In the genomic region with DNA sequence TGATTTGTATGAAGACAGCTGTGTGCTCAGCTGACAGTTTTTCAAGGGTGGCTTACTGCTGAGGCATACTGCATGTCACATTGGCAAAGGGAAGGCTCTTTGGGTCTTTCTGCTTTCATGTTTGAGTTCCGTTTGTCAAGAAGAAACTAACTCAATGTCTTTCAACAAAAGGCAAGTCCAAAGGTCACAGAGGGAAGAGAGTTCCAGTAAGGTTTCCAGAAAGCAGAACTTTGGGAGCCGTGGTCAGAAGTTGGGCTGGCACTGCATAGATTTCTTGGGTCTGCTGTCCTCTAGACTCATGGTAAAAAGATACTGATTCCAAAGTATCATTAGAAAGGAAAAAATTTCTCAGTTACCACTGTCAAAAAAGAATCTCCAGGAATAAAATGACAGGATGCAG, we compare ENCODE assay signal across 25 cellular contexts. TPM values are rescaled to one million over a fixed set of nuclear protein-coding genes. Genes with fewer than 3 reads are reported as not detected.
"Had no signal": no experiment of that assay in that cellular context is flagged by ENCODE, and none has a peak within 500 bp of the region (broad histone marks: within the 10 kb centered on the region; RNA-seq: fewer than 3 reads in every experiment).

No MANE protein-coding gene starts in this region.

- H3K27ac Mint-ChIP-seq: natural killer cell treated with Interleukin-12 subunit alpha and Interleukin-12 subunit beta and Interleukin-15 and Interleukin-18, amount 100 ng/mL, for 72 hours; neural progenitor cell; progenitor cell of endocrine pancreas; stimulated activated effector memory CD8-positive, alpha-beta T cell treated with anti-CD3 and anti-CD28 coated beads, Interleukin-12 subunit alpha, Interleukin-12 subunit beta, amount 100 ng/mL, for 72 hours; stimulated activated naive CD8-positive, alpha-beta T cell treated with anti-CD3 and anti-CD28 coated beads, Interleukin-15, Interleukin-2, amounts not matched to agents 100 ng/mL and 50 ng/mL, for 24 hours had no signal

- H3K9me3 ChIP-seq: esophagus squamous epithelium, mucosa of descending colon, ovary had no signal

- H3K4me3 ChIP-seq: esophagus squamous epithelium, hepatocyte, mucosa of descending colon, neural progenitor cell, ovary, tibial nerve had no signal

- H3K4me1 ChIP-seq: neural progenitor cell, tibial nerve had no signal

- H3K4me3 Mint-ChIP-seq: natural killer cell treated with Interleukin-12 subunit alpha and Interleukin-12 subunit beta and Interleukin-15 and Interleukin-18, amount 100 ng/mL, for 72 hours; neural progenitor cell; stimulated activated effector memory CD8-positive, alpha-beta T cell treated with anti-CD3 and anti-CD28 coated beads, Interleukin-12 subunit alpha, Interleukin-12 subunit beta, amount 100 ng/mL, for 72 hours; stimulated activated naive CD8-positive, alpha-beta T cell treated with anti-CD3 and anti-CD28 coated beads, Interleukin-15, Interleukin-2, amounts not matched to agents 100 ng/mL and 50 ng/mL, for 24 hours had no signal

- H3K36me3 ChIP-seq: esophagus squamous epithelium, neural progenitor cell, ovary, tibial nerve had no signal

- H3K36me3 Mint-ChIP-seq: natural killer cell treated with Interleukin-12 subunit alpha and Interleukin-12 subunit beta and Interleukin-15 and Interleukin-18, amount 100 ng/mL, for 72 hours; stimulated activated effector memory CD8-positive, alpha-beta T cell treated with anti-CD3 and anti-CD28 coated beads, Interleukin-12 subunit alpha, Interleukin-12 subunit beta, amount 100 ng/mL, for 72 hours had no signal

- H3K9me3 Mint-ChIP-seq: natural killer cell treated with Interleukin-12 subunit alpha and Interleukin-12 subunit beta and Interleukin-15 and Interleukin-18, amount 100 ng/mL, for 72 hours; stimulated activated effector memory CD8-positive, alpha-beta T cell treated with anti-CD3 and anti-CD28 coated beads, Interleukin-12 subunit alpha, Interleukin-12 subunit beta, amount 100 ng/mL, for 72 hours had no signal

- ATAC-seq: left cardiac atrium; left ventricle myocardium superior; mucosa of descending colon; natural killer cell treated with Interleukin-12 subunit alpha and Interleukin-12 subunit beta and Interleukin-15 and Interleukin-18, amount 100 ng/mL, for 72 hours; right cardiac atrium; stimulated activated effector memory CD8-positive, alpha-beta T cell treated with anti-CD3 and anti-CD28 coated beads, Interleukin-12 subunit alpha, Interleukin-12 subunit beta, amount 100 ng/mL, for 72 hours had no signal

- H3K27me3 Mint-ChIP-seq: stimulated activated naive CD8-positive, alpha-beta T cell treated with anti-CD3 and anti-CD28 coated beads, Interleukin-15, Interleukin-2, amounts not matched to agents 100 ng/mL and 50 ng/mL, for 24 hours had no signal

- H3K27ac ChIP-seq: esophagus squamous epithelium, hepatocyte, neural progenitor cell, ovary had no signal

- FAIRE-seq: colon, kidney had no signal

- DNase-seq: cerebellar nuclear complex; dermis blood vessel endothelial cell; esophagus squamous epithelium; foreskin fibroblast; kidney; left cardiac atrium; left ventricle myocardium superior; mammary epithelial cell; nucleus accumbens; ovary; right cardiac atrium; stimulated activated CD4-positive, alpha-beta T cell treated with anti-CD3 and anti-CD28 coated beads, Interleukin-4, amount 100 ng/mL, for 1 hour; stimulated activated CD8-positive, alpha-beta memory T cell treated with anti-CD3 and anti-CD28 coated beads, Interleukin-4, amount 100 ng/mL, for 48 hours had no signal

- H3K27me3 ChIP-seq: esophagus squamous epithelium, hepatocyte, neural progenitor cell, ovary, tibial nerve had no signal

RNA-seq across cellular contexts. Expression of a gene that starts 17.0 kb away (rescaled TPM):
- total RNA-seq: dermis blood vessel endothelial cell; left cardiac atrium; left ventricle myocardium superior; mucosa of descending colon; natural killer cell treated with Interleukin-12 subunit alpha and Interleukin-12 subunit beta and Interleukin-15 and Interleukin-18, amount 100 ng/mL, for 72 hours; right cardiac atrium; tibial nerve; urinary bladder had no signal
- polyA plus RNA-seq: hepatocyte, mammary epithelial cell, right cardiac atrium, urinary bladder had no signal

RNA-seq across cellular contexts. Expression of a gene that starts 17.0 kb away (rescaled TPM):
- total RNA-seq: dermis blood vessel endothelial cell; epithelial cell of proximal tubule; esophagus squamous epithelium; hepatocyte; kidney; left cardiac atrium; left ventricle myocardium superior; mammary epithelial cell; mucosa of descending colon; natural killer cell treated with Interleukin-12 subunit alpha and Interleukin-12 subunit beta and Interleukin-15 and Interleukin-18, amount 100 ng/mL, for 72 hours; progenitor cell of endocrine pancreas; right cardiac atrium; temporal lobe; tibial nerve; urinary bladder had no signal
- polyA plus RNA-seq: hepatocyte, mammary epithelial cell, ovary, right cardiac atrium, urinary bladder had no signal
